In genomic region chr2:67394734-67395133, GRCh38 we compare ENCODE assay signal across 17 cellular contexts. TPM values are rescaled to one million over a fixed set of nuclear protein-coding genes. Genes with fewer than 3 reads are reported as not detected.
DNase-seq lines count a peak whose midpoint lies in the region; ATAC-seq, FAIRE-seq and TF ChIP-seq lines count a peak whose summit lies in the region.
"Had no signal": no experiment of that assay in that cellular context is flagged by ENCODE, and none has a peak within 500 bp of the region (broad histone marks: within the 10 kb centered on the region; RNA-seq: fewer than 3 reads in every experiment).

No MANE protein-coding gene starts in this region.

- H3K36me3 ChIP-seq in heart right ventricle (peaks cover 0 to under 1% (median 0%) of the 10 kb centered on the region in 9 donors), aorta (ENCODE audit: control insufficient read depth in 1 of 2, insufficient read depth in 2 of 2, low read length in 1 of 2) (no peaks in the 10 kb centered on the region)
- H3K36me3 ChIP-seq: esophagus muscularis mucosa had no signal

- H3K9me3 ChIP-seq in heart right ventricle, result no peaks in the 10 kb centered on the region
- no peaks in the 10 kb centered on the region for H3K9me3 ChIP-seq in aorta (ENCODE audit: control insufficient read depth, low read length)
- H3K9me3 ChIP-seq: esophagus muscularis mucosa, mucosa of descending colon had no signal

- TF ChIP-seq CTCF in heart right ventricle (IDR thresholded peaks at IDR 0.05) (no peak), WTC11 (IDR thresholded peaks at IDR 0.05) (no peak)

- H3K27ac ChIP-seq in heart right ventricle (no peak overlapping the region), aorta (ENCODE audit: low read depth in 1 of 2, low read length in 2 of 2) (no peak overlapping the region)
- H3K27ac ChIP-seq: esophagus muscularis mucosa had no signal

- no peaks in the 10 kb centered on the region for H3K27me3 Mint-ChIP-seq in WTC11 (ENCODE audit: low read depth)
- H3K27me3 Mint-ChIP-seq in stimulated activated naive B cell treated with anti-CD40 and anti-IgM and Interleukin-4, amounts not matched to agents 10 μg/mL and 1 μg/mL and 100 μg/mL, for 72 hours, result no peaks in the 10 kb centered on the region
- H3K27me3 Mint-ChIP-seq: activated T-helper 17 cell treated with anti-CD3 and anti-CD28 coated beads, Interleukin-2, amount 50 U/mL, for 72 hours; central memory CD8-positive, alpha-beta T cell; progenitor cell of endocrine pancreas; type B pancreatic cell had no signal

- ATAC-seq in Right ventricle myocardium inferior (no peak), heart right ventricle (no peak), WTC11 (no peak), aorta (ENCODE audit: low FRiP score) (no peak), HG02981 (IDR thresholded peaks at IDR 0.05; ENCODE audit: unreplicated experiment) (no peak)
- ATAC-seq in stimulated activated naive B cell treated with anti-CD40 and anti-IgM and Interleukin-4, amounts not matched to agents 10 μg/mL and 1 μg/mL and 100 μg/mL, for 72 hours (replicated peaks), result no peak
- ATAC-seq: activated T-helper 17 cell treated with anti-CD3 and anti-CD28 coated beads, Interleukin-2, amount 50 U/mL, for 72 hours; mucosa of descending colon had no signal

- DNase-seq in Right ventricle myocardium inferior (ENCODE audit: missing footprints) (peak; percentile 54), heart right ventricle (no peak), WTC11 (ENCODE audit: low spot score) (no peak), fibroblast of peridontal ligament (ENCODE audit: extremely low read depth) (peak; percentile 79), urothelium cell line (ENCODE audit: low spot score) (peak; percentile 21), aorta (no peak)
- no peak for DNase-seq in stimulated activated naive B cell treated with anti-CD40 and anti-IgM and Interleukin-4, amounts not matched to agents 10 μg/mL and 1 μg/mL and 100 μg/mL, for 72 hours
- DNase-seq: activated CD4-positive, alpha-beta T cell treated with anti-CD3 and anti-CD28 coated beads, Interleukin-2, amount 10 ng/mL, durations not matched to agents 24 days and 14 days; DMS153; mucosa of descending colon had no signal

- H3K4me1 ChIP-seq in heart right ventricle (peaks cover 0 to 26% (median 17%) of the 10 kb centered on the region in 9 donors), aorta (ENCODE audit: control insufficient read depth in 1 of 2, insufficient read depth in 2 of 2, low read length in 2 of 2) (peaks cover 0 to under 1% of the 10 kb centered on the region in 2 donors)

- no peak for FAIRE-seq in urothelium cell line (lab: Jason Lieb, UNC)
- FAIRE-seq: GM12891 had no signal

- peaks cover 48% of the 10 kb centered on the region for H3K4me1 Mint-ChIP-seq in WTC11
- peaks cover 4 to 6% of the 10 kb centered on the region in 2 donors for H3K4me1 Mint-ChIP-seq in stimulated activated naive B cell treated with anti-CD40 and anti-IgM and Interleukin-4, amounts not matched to agents 10 μg/mL and 1 μg/mL and 100 μg/mL, for 72 hours

- intact Hi-C loops in Right ventricle myocardium inferior (cut with DNase I), result loop anchor here (5.0 kb wide), 1 partner anchor 957 kb away; the partner anchor contains the start of gene MEIS1
- intact Hi-C loops in heart right ventricle (cut with DNase I), result loop anchor here in 2 of 10 donors (5.0 to 10.0 kb wide), 2 partner anchors 960 to 962 kb away; partner anchors contain the start of gene MEIS1 (in 1 of the 2)
- intact Hi-C loops in aorta (cut with DNase I), result loop anchor here in 1 of 2 donors (10.0 kb wide), 1 partner anchor 140 kb away; no protein-coding TSS in a partner anchor

- CTCF ChIA-PET in WTC11 (lab: Charles Lee), result no interaction called here

- no peak overlapping the region for H3K4me3 Mint-ChIP-seq in WTC11
- H3K4me3 Mint-ChIP-seq in stimulated activated naive B cell treated with anti-CD40 and anti-IgM and Interleukin-4, amounts not matched to agents 10 μg/mL and 1 μg/mL and 100 μg/mL, for 72 hours, result no peak overlapping the region
- H3K4me3 Mint-ChIP-seq: activated CD4-positive, alpha-beta T cell treated with anti-CD3 and anti-CD28 coated beads, Interleukin-2, amount 10 ng/mL, durations not matched to agents 24 days and 14 days; activated T-helper 17 cell treated with anti-CD3 and anti-CD28 coated beads, Interleukin-2, amount 50 U/mL, for 72 hours; central memory CD8-positive, alpha-beta T cell; type B pancreatic cell had no signal

- peaks cover 2% of the 10 kb centered on the region; the same call in 1 of the 2 replicates for H3K36me3 Mint-ChIP-seq in WTC11
- H3K36me3 Mint-ChIP-seq in stimulated activated naive B cell treated with anti-CD40 and anti-IgM and Interleukin-4, amounts not matched to agents 10 μg/mL and 1 μg/mL and 100 μg/mL, for 72 hours, result peaks cover 4% of the 10 kb centered on the region in 2 donors

- no peaks in the 10 kb centered on the region for H3K27me3 ChIP-seq in heart right ventricle
- H3K27me3 ChIP-seq in aorta (ENCODE audit: control insufficient read depth in 1 of 2, insufficient read depth in 2 of 2, low read length in 1 of 2), result no peaks in the 10 kb centered on the region
- H3K27me3 ChIP-seq: esophagus muscularis mucosa had no signal

- 0 out of 2 replicates have a peak overlapping the region, but pooled peaks have one; percentile 18 for H3K27ac Mint-ChIP-seq in WTC11
- H3K27ac Mint-ChIP-seq in stimulated activated naive B cell treated with anti-CD40 and anti-IgM and Interleukin-4, amounts not matched to agents 10 μg/mL and 1 μg/mL and 100 μg/mL, for 72 hours, result no peak overlapping the region
- H3K27ac Mint-ChIP-seq: activated CD4-positive, alpha-beta T cell treated with anti-CD3 and anti-CD28 coated beads, Interleukin-2, amount 10 ng/mL, durations not matched to agents 24 days and 14 days; activated T-helper 17 cell treated with anti-CD3 and anti-CD28 coated beads, Interleukin-2, amount 50 U/mL, for 72 hours; progenitor cell of endocrine pancreas; type B pancreatic cell had no signal

- no peaks in the 10 kb centered on the region for H3K9me3 Mint-ChIP-seq in WTC11
- H3K9me3 Mint-ChIP-seq in stimulated activated naive B cell treated with anti-CD40 and anti-IgM and Interleukin-4, amounts not matched to agents 10 μg/mL and 1 μg/mL and 100 μg/mL, for 72 hours, result no peaks in the 10 kb centered on the region
- H3K9me3 Mint-ChIP-seq: activated CD4-positive, alpha-beta T cell treated with anti-CD3 and anti-CD28 coated beads, Interleukin-2, amount 10 ng/mL, durations not matched to agents 24 days and 14 days; activated T-helper 17 cell treated with anti-CD3 and anti-CD28 coated beads, Interleukin-2, amount 50 U/mL, for 72 hours; central memory CD8-positive, alpha-beta T cell; type B pancreatic cell had no signal

- WGBS in heart right ventricle, 2 donors, result 95 to 97% methylated on average over 3 of the region's 3 CpGs
- 60 to 63% methylated on average over 3 of the region's 3 CpGs for WGBS in aorta, 2 donors

- POLR2A ChIA-PET in WTC11 (lab: Charles Lee), result no interaction called here

- H3K4me3 ChIP-seq in heart right ventricle (no peak overlapping the region), aorta (ENCODE audit: low read length in 2 of 2) (no peak overlapping the region)
- H3K4me3 ChIP-seq: esophagus muscularis mucosa, mucosa of descending colon had no signal

TF ChIP-seq in WTC11, 78 proteins besides CTCF, POLR2A, EP300 and RAD21 (continues in another document):
- TF ChIP-seq IRF2 (CRISPR knock-in tag; IDR thresholded peaks at IDR 0.05; ENCODE audit: borderline replicate concordance, low read depth), result no peak
- TF ChIP-seq, protein P1, sequence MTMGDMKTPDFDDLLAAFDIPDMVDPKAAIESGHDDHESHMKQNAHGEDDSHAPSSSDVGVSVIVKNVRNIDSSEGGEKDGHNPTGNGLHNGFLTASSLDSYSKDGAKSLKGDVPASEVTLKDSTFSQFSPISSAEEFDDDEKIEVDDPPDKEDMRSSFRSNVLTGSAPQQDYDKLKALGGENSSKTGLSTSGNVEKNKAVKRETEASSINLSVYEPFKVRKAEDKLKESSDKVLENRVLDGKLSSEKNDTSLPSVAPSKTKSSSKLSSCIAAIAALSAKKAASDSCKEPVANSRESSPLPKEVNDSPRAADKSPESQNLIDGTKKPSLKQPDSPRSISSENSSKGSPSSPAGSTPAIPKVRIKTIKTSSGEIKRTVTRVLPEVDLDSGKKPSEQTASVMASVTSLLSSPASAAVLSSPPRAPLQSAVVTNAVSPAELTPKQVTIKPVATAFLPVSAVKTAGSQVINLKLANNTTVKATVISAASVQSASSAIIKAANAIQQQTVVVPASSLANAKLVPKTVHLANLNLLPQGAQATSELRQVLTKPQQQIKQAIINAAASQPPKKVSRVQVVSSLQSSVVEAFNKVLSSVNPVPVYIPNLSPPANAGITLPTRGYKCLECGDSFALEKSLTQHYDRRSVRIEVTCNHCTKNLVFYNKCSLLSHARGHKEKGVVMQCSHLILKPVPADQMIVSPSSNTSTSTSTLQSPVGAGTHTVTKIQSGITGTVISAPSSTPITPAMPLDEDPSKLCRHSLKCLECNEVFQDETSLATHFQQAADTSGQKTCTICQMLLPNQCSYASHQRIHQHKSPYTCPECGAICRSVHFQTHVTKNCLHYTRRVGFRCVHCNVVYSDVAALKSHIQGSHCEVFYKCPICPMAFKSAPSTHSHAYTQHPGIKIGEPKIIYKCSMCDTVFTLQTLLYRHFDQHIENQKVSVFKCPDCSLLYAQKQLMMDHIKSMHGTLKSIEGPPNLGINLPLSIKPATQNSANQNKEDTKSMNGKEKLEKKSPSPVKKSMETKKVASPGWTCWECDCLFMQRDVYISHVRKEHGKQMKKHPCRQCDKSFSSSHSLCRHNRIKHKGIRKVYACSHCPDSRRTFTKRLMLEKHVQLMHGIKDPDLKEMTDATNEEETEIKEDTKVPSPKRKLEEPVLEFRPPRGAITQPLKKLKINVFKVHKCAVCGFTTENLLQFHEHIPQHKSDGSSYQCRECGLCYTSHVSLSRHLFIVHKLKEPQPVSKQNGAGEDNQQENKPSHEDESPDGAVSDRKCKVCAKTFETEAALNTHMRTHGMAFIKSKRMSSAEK (CRISPR knock-in tag; IDR thresholded peaks at IDR 0.05; ENCODE audit: borderline replicate concordance), result no peak

RNA-seq across cellular contexts. Expression of gene ETAA1, which starts 2.4 kb away (rescaled TPM):
- total RNA-seq in Right ventricle myocardium inferior, result 4.6 TPM
- total RNA-seq in heart right ventricle, result 1 to 10 TPM; 3.7 to 7.0 (median 5.4) TPM
- 1 to 10 TPM; 4.3 to 9.3 TPM for polyA plus RNA-seq in heart right ventricle
- total RNA-seq in WTC11 (2021), result 23.8 to 27.3 TPM (median 24.6 TPM) in 3 replicates
- total RNA-seq in aorta, result 10 to 100 TPM; 11.7 to 14.9 TPM
- 10 to 100 TPM in 1 of 2 donors, 1 to 10 TPM in 1; 8.3 to 14.6 TPM for polyA plus RNA-seq in aorta

Comparison
In these comparisons a context has a peak if more than half of its experiments do, and no peak if none do; other contexts are left out.
1. DNase-seq: peak in Right ventricle myocardium inferior (single experiment), fibroblast of peridontal ligament (single experiment) and urothelium cell line (single experiment); none in heart right ventricle (0 of 2), WTC11 (single experiment), aorta (0 of 2) and stimulated activated naive B cell treated with anti-CD40 and anti-IgM and Interleukin-4, amounts not matched to agents 10 μg/mL and 1 μg/mL and 100 μg/mL, for 72 hours (single experiment).